ENCODE assay signal across 19 cellular contexts in the genomic region with DNA sequence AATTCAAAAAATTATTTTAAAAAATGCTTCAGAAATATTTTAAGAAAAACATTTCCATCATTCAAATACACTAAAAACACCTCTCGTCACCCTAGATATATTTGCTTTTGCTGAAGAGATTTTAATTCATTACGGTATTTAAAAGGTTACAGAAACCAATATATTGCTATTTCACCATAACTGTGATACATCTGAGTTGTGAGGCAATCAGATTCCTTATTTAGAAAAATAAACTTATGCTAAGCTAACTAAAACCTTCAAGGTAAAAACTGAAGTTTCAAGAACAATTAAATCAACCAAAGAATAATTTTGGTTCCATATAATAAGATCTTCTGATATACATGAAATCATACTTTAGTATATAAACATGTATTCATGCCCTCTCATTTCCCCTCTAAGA. TPM values are rescaled to one million over a fixed set of nuclear protein-coding genes. Genes with fewer than 3 reads are reported as not detected.
A peak's percentile ranks its signal among the peaks of the same experiment; 100 is the strongest.
DNase-seq lines count a peak whose midpoint lies in the region; ATAC-seq and TF ChIP-seq lines count a peak whose summit lies in the region.
"Had no signal": no experiment of that assay in that cellular context is flagged by ENCODE, and none has a peak within 500 bp of the region (broad histone marks: within the 10 kb centered on the region; RNA-seq: fewer than 3 reads in every experiment).

No MANE protein-coding gene starts in this region.

- 95 to 98% methylated on average over 2 of the region's 2 CpGs for WGBS in GM23248 (ENCODE audit: low coverage in 1 of 2, low lambda C conversion rate in 2 of 2, missing lambda C conversion rate in 2 of 2), 2 experiments

- in situ Hi-C loops in GM23248 (cut with MboI), result no loop called here

- no peaks in the 10 kb centered on the region for H3K9me2 ChIP-seq in GM23248 (ENCODE audit: insufficient read depth)
- H3K9me2 ChIP-seq in SU-DHL-6 (replicated peaks; ENCODE audit: insufficient read depth, low read length), result no peaks in the 10 kb centered on the region

- H3K27me3 ChIP-seq in GM23248 (replicated peaks; ENCODE audit: insufficient read depth) (no peaks in the 10 kb centered on the region), SU-DHL-6 (ENCODE audit: low read length) (no peaks in the 10 kb centered on the region)
- no peaks in the 10 kb centered on the region for H3K27me3 ChIP-seq in CD8-positive, alpha-beta T cell (ENCODE audit: insufficient read depth, low read length)
- H3K27me3 ChIP-seq: BLaER1 had no signal

- CTCF ChIA-PET in activated naive CD4-positive, alpha-beta T cell treated with anti-CD3 and anti-CD28 coated beads for 36 hours (lab: Charles Lee), result interaction anchor here (0.8 to 1.9 kb wide), 3 partner anchors 10 to 216 kb away, joined by 3 to 8 read pairs (median 3); no protein-coding TSS in a partner anchor
- CTCF ChIA-PET in CD8-positive, alpha-beta T cell (lab: Charles Lee), result interaction anchor here (1.1 kb wide), 1 partner anchor 220 kb away, joined by 3 read pairs; no protein-coding TSS in a partner anchor

- H3K9ac ChIP-seq in GM23248 (no peak overlapping the region), SU-DHL-6 (ENCODE audit: low read length) (peak overlapping the region; percentile 27; the same call in 1 of the 2 replicates)
- H3K9ac ChIP-seq: BLaER1 had no signal

- H3K4me2 ChIP-seq in GM23248 (ENCODE audit: unreplicated experiment) (no peak overlapping the region), SU-DHL-6 (ENCODE audit: low read depth, low read length, poor library complexity, severe bottlenecking) (peak overlapping the region; percentile 92)
- H3K4me2 ChIP-seq: BLaER1 had no signal

- H3K79me2 ChIP-seq in GM23248 (ENCODE audit: insufficient read depth) (peaks cover 24% of the 10 kb centered on the region), SU-DHL-6 (ENCODE audit: insufficient read depth, low read length) (peaks cover 100% of the 10 kb centered on the region)

- intact Hi-C loops in activated naive CD4-positive, alpha-beta T cell treated with anti-CD3 and anti-CD28 coated beads for 36 hours (cut with micrococcal nuclease), result no loop called here
- intact Hi-C loops in CD8-positive, alpha-beta T cell (cut with DNase I, micrococcal nuclease), result no loop called here

- H2AFZ ChIP-seq in GM23248, result no peak overlapping the region
- H2AFZ ChIP-seq in SU-DHL-6 (ENCODE audit: low read depth, low read length, severe bottlenecking), result no peak overlapping the region

- no peaks in the 10 kb centered on the region for H3K27me3 Mint-ChIP-seq in activated naive CD4-positive, alpha-beta T cell treated with anti-CD3 and anti-CD28 coated beads, Interleukin-2, amount 50 U/mL, for 24 hours
- no peaks in the 10 kb centered on the region for H3K27me3 Mint-ChIP-seq in activated naive CD4-positive, alpha-beta T cell treated with anti-CD3 and anti-CD28 coated beads for 36 hours (ENCODE audit: low read depth)
- H3K27me3 Mint-ChIP-seq in CD8-positive, alpha-beta T cell (ENCODE audit: low read depth), result no peaks in the 10 kb centered on the region
- H3K27me3 Mint-ChIP-seq: CD4-positive, alpha-beta memory T cell; IgD-negative memory B cell had no signal

- H3K9me3 ChIP-seq in GM23248 (ENCODE audit: low read depth) (no peaks in the 10 kb centered on the region), SU-DHL-6 (ENCODE audit: insufficient read depth, low read length) (no peaks in the 10 kb centered on the region)
- no peaks in the 10 kb centered on the region for H3K9me3 ChIP-seq in CD8-positive, alpha-beta T cell (ENCODE audit: low read length)
- H3K9me3 ChIP-seq: BLaER1, HAP-1 had no signal

- peaks cover 92% of the 10 kb centered on the region for H3K4me1 Mint-ChIP-seq in activated naive CD4-positive, alpha-beta T cell treated with anti-CD3 and anti-CD28 coated beads, Interleukin-2, amount 50 U/mL, for 24 hours
- H3K4me1 Mint-ChIP-seq in activated naive CD4-positive, alpha-beta T cell treated with anti-CD3 and anti-CD28 coated beads for 36 hours (ENCODE audit: low read depth), result peaks cover 84% of the 10 kb centered on the region
- peaks cover 71% of the 10 kb centered on the region for H3K4me1 Mint-ChIP-seq in CD8-positive, alpha-beta T cell (ENCODE audit: low read depth)

- no peaks in the 10 kb centered on the region for H4K20me1 ChIP-seq in GM23248 (ENCODE audit: insufficient read depth)
- H4K20me1 ChIP-seq in SU-DHL-6 (ENCODE audit: low read depth, low read length), result no peaks in the 10 kb centered on the region

- H3K4me3 ChIP-seq in GM23248, result no peak overlapping the region
- H3K4me3 ChIP-seq in SU-DHL-6 (ENCODE audit: insufficient read depth, low read length, poor library complexity, severe bottlenecking), result peak overlapping the region; percentile 21
- no peak overlapping the region for H3K4me3 ChIP-seq in CD8-positive, alpha-beta T cell (ENCODE audit: low read depth, low read length)
- H3K4me3 ChIP-seq: BLaER1, HAP-1 had no signal

- peaks cover 26% of the 10 kb centered on the region for H3K4me1 ChIP-seq in GM23248 (ENCODE audit: insufficient read depth)
- peaks cover 29% of the 10 kb centered on the region for H3K4me1 ChIP-seq in CD8-positive, alpha-beta T cell (ENCODE audit: insufficient read depth, low read length)
- H3K4me1 ChIP-seq: BLaER1 had no signal

- POLR2A ChIA-PET in CD8-positive, alpha-beta T cell (lab: Charles Lee), result no interaction called here

- DNase-seq in activated naive CD4-positive, alpha-beta T cell treated with anti-CD3 and anti-CD28 coated beads for 36 hours, result no peak
- DNase-seq in GM23248 (peak; percentile 25), iris pigment epithelial cell (ENCODE audit: low read depth) (peak; percentile 55)
- no peak for DNase-seq in CD8-positive, alpha-beta T cell
- DNase-seq: 8988T; CD4-positive, alpha-beta memory T cell; COR-L47; DMS153; DMS79; GF-D8; KBM-7 had no signal

- no peaks in the 10 kb centered on the region for H3K9me3 Mint-ChIP-seq in activated naive CD4-positive, alpha-beta T cell treated with anti-CD3 and anti-CD28 coated beads, Interleukin-2, amount 50 U/mL, for 24 hours
- no peaks in the 10 kb centered on the region for H3K9me3 Mint-ChIP-seq in activated naive CD4-positive, alpha-beta T cell treated with anti-CD3 and anti-CD28 coated beads for 36 hours
- no peaks in the 10 kb centered on the region for H3K9me3 Mint-ChIP-seq in CD8-positive, alpha-beta T cell
- H3K9me3 Mint-ChIP-seq: CD14-positive monocyte, IgD-negative memory B cell had no signal

- TF ChIP-seq CTCF in SU-DHL-6 (IDR thresholded peaks at IDR 0.05; ENCODE audit: insufficient read depth, low read length, poor library complexity, severe bottlenecking), result no peak
- TF ChIP-seq CTCF in CD8-positive, alpha-beta T cell (IDR thresholded peaks at IDR 0.05), result no peak

- no peaks in the 10 kb centered on the region for H3K36me3 ChIP-seq in GM23248 (ENCODE audit: low read depth)
- peaks cover 12% of the 10 kb centered on the region for H3K36me3 ChIP-seq in SU-DHL-6 (ENCODE audit: low read length)
- peaks cover 7% of the 10 kb centered on the region for H3K36me3 ChIP-seq in CD8-positive, alpha-beta T cell (ENCODE audit: insufficient read depth, low read length)
- H3K36me3 ChIP-seq: HAP-1 had no signal

- no peak overlapping the region for H3K4me3 Mint-ChIP-seq in activated naive CD4-positive, alpha-beta T cell treated with anti-CD3 and anti-CD28 coated beads, Interleukin-2, amount 50 U/mL, for 24 hours
- no peak overlapping the region for H3K4me3 Mint-ChIP-seq in activated naive CD4-positive, alpha-beta T cell treated with anti-CD3 and anti-CD28 coated beads for 36 hours
- no peak overlapping the region for H3K4me3 Mint-ChIP-seq in CD8-positive, alpha-beta T cell
- H3K4me3 Mint-ChIP-seq: CD14-positive monocyte; CD4-positive, alpha-beta memory T cell had no signal

- H3K27ac ChIP-seq in GM23248 (no peak overlapping the region), SU-DHL-6 (ENCODE audit: low read depth, low read length) (peak overlapping the region; percentile 100)
- no peak overlapping the region for H3K27ac ChIP-seq in CD8-positive, alpha-beta T cell (ENCODE audit: low read depth, low read length)
- H3K27ac ChIP-seq: BLaER1 had no signal

- H3K36me3 Mint-ChIP-seq in activated naive CD4-positive, alpha-beta T cell treated with anti-CD3 and anti-CD28 coated beads, Interleukin-2, amount 50 U/mL, for 24 hours, result peaks cover 20% of the 10 kb centered on the region
- peaks cover 20% of the 10 kb centered on the region for H3K36me3 Mint-ChIP-seq in activated naive CD4-positive, alpha-beta T cell treated with anti-CD3 and anti-CD28 coated beads for 36 hours (ENCODE audit: low read depth)
- H3K36me3 Mint-ChIP-seq in CD8-positive, alpha-beta T cell, result peaks cover 20% of the 10 kb centered on the region
- H3K36me3 Mint-ChIP-seq: IgD-negative memory B cell had no signal

- H3K27ac Mint-ChIP-seq in activated naive CD4-positive, alpha-beta T cell treated with anti-CD3 and anti-CD28 coated beads, Interleukin-2, amount 50 U/mL, for 24 hours, result peak overlapping the region; percentile 93
- H3K27ac Mint-ChIP-seq in activated naive CD4-positive, alpha-beta T cell treated with anti-CD3 and anti-CD28 coated beads for 36 hours, result no peak overlapping the region
- no peak overlapping the region for H3K27ac Mint-ChIP-seq in CD8-positive, alpha-beta T cell
- H3K27ac Mint-ChIP-seq: CD14-positive monocyte had no signal

- H3F3A ChIP-seq in GM23248 (ENCODE audit: insufficient read depth) (peaks cover 11% of the 10 kb centered on the region), SU-DHL-6 (ENCODE audit: insufficient read depth) (peaks cover 78% of the 10 kb centered on the region)

- ATAC-seq in CD8-positive, alpha-beta T cell, result no peak
- ATAC-seq in HG03571 (IDR thresholded peaks at IDR 0.05; ENCODE audit: unreplicated experiment), result no peak
- no peak for ATAC-seq in GM18873 (IDR thresholded peaks at IDR 0.05; ENCODE audit: low FRiP score, unreplicated experiment)

RNA-seq across cellular contexts. Expression of a gene that starts 32.8 kb away (rescaled TPM):
- 10 to 100 TPM; 25.7 to 28.0 TPM for total RNA-seq in activated naive CD4-positive, alpha-beta T cell treated with anti-CD3 and anti-CD28 coated beads for 36 hours
- 2.1 and 7.8 TPM in 2 replicates for total RNA-seq in GM23248 (2014; rRNA removed; shearing (Covaris generic))
- 2.7 and 2.8 TPM in 2 replicates for polyA plus RNA-seq in GM23248 (2016; fragmentation: Nextera tagmentation; extraction: Ambion mirVana)
- 100 to 1,000 TPM; 213 to 216 TPM for total RNA-seq in CD8-positive, alpha-beta T cell

Comparison
In these comparisons a context has a peak if more than half of its experiments do, and no peak if none do; other contexts are left out.
1. DNase-seq: peak in GM23248 (single experiment) and iris pigment epithelial cell (single experiment); none in activated naive CD4-positive, alpha-beta T cell treated with anti-CD3 and anti-CD28 coated beads for 36 hours (single experiment) and CD8-positive, alpha-beta T cell (0 of 7).
2. RNA of a gene that starts 32.8 kb away (total RNA-seq): 213 to 216 TPM in CD8-positive, alpha-beta T cell; 25.7 to 28.0 TPM in activated naive CD4-positive, alpha-beta T cell treated with anti-CD3 and anti-CD28 coated beads for 36 hours and 2.1 to 7.8 TPM in GM23248; every median in the first group is over 4 times any median in the second.